Comparison of ENCODE assay signal across 9 cellular contexts in genomic region chr10:6211341-6212265, GRCh38. TPM values are rescaled to one million over a fixed set of nuclear protein-coding genes. Genes with fewer than 3 reads are reported as not detected.
DNase-seq lines count a peak whose midpoint lies in the region; FAIRE-seq and TF ChIP-seq lines count a peak whose summit lies in the region.
"Had no signal": no experiment of that assay in that cellular context is flagged by ENCODE, and none has a peak within 500 bp of the region (broad histone marks: within the 10 kb centered on the region; RNA-seq: fewer than 3 reads in every experiment).

No MANE protein-coding gene starts in this region.

- TF ChIP-seq CTCF in kidney (IDR thresholded peaks at IDR 0.05; ENCODE audit: borderline replicate concordance, extremely low read depth, insufficient read depth), result no peak

- peak overlapping the region in 1 of 2 donors; percentile 51 for H3K9ac ChIP-seq in kidney (ENCODE audit: low read length in 2 of 2)
- peak overlapping the region in 2 of 3 donors; percentile 27 to 35 for H3K9ac ChIP-seq in skeletal muscle tissue (ENCODE audit: low read depth in 1 of 3, low read length in 3 of 3)

- H3K27ac ChIP-seq in cingulate gyrus (ENCODE audit: low read depth, low read length) (peak overlapping the region; percentile 24), kidney (ENCODE audit: low read depth in 2 of 2, low read length in 2 of 2) (peak overlapping the region in 1 of 2 donors; percentile 37), skeletal muscle tissue (ENCODE audit: low read depth, low read length) (peak overlapping the region; percentile 16)

- H3K4me1 ChIP-seq in kidney (ENCODE audit: control insufficient read depth in 1 of 2, insufficient read depth in 1 of 2, low read depth in 1 of 2, low read length in 2 of 2) (peaks cover 0 to 11% of the 10 kb centered on the region in 2 donors), skeletal muscle tissue (ENCODE audit: control insufficient read depth in 3 of 3, insufficient read depth in 3 of 3, low read length in 3 of 3) (peaks cover 22 to 39% (median 35%) of the 10 kb centered on the region in 3 donors)

- H3K27me3 ChIP-seq in H7 (ENCODE audit: control insufficient read depth, insufficient read depth, low read length) (no peaks in the 10 kb centered on the region), skeletal muscle tissue (ENCODE audit: control insufficient read depth in 3 of 3, insufficient read depth in 3 of 3, low read length in 3 of 3) (no peaks in the 10 kb centered on the region)

- H3K4me3 ChIP-seq in H7 (ENCODE audit: insufficient read depth, low read depth, low read length) (no peak overlapping the region), kidney (ENCODE audit: low read length in 2 of 2) (peak overlapping the region in 1 of 2 donors; percentile 35), skeletal muscle tissue (ENCODE audit: low read length in 3 of 3) (peak overlapping the region in 1 of 3 donors; percentile 13)

- H3K36me3 ChIP-seq in H7 (replicated peaks; ENCODE audit: control insufficient read depth, insufficient read depth, low read length) (peaks cover 5% of the 10 kb centered on the region), kidney (ENCODE audit: control insufficient read depth in 1 of 2, insufficient read depth in 2 of 2, low read length in 2 of 2) (peaks cover 7 to 11% of the 10 kb centered on the region in 2 donors), skeletal muscle tissue (ENCODE audit: control insufficient read depth in 3 of 3, insufficient read depth in 3 of 3, low read length in 3 of 3) (peaks cover 31 to 36% (median 32%) of the 10 kb centered on the region in 3 donors)

- FAIRE-seq in kidney (lab: Jason Lieb, UNC), result no peak

- intact Hi-C loops in kidney (cut with DNase I), result no loop called here

- peak; percentile 72 for DNase-seq in H7
- peak; percentile 80 for DNase-seq in kidney
- no peak for DNase-seq in HuH-7.5 (ENCODE audit: low spot score)
- DNase-seq in NCI-H2081 (lab: John Stamatoyannopoulos, UW), result no peak
- DNase-seq in GM19238 (ENCODE audit: insufficient read length, low spot score), result no peak
- DNase-seq in DMS114 treated with DMSO at 0.1 percent for 48 hours (lab: John Stamatoyannopoulos, UW; ENCODE audit: unreplicated experiment), result no peak
- DNase-seq: effector CD4-positive, alpha-beta T cell had no signal

- no peaks in the 10 kb centered on the region for H3K9me3 ChIP-seq in kidney (ENCODE audit: control insufficient read depth in 1 of 2, low read length in 2 of 2)
- H3K9me3 ChIP-seq in skeletal muscle tissue (ENCODE audit: control insufficient read depth in 3 of 3, low read length in 3 of 3), result no peaks in the 10 kb centered on the region

RNA-seq across cellular contexts. Expression of gene PFKFB3, which starts 8.9 kb away (rescaled TPM):
- 14.6 and 20.1 TPM in 2 replicates for total RNA-seq in H7 (2014; rRNA removed; shearing (Covaris generic))
- 141 TPM for total RNA-seq in kidney
- polyA plus RNA-seq in kidney (ENCODE audit: insufficient read depth, low read depth, low replicate concordance), result 34.9 TPM
- 9.9 TPM for total RNA-seq in skeletal muscle tissue

Comparison
In these comparisons a context has a peak if more than half of its experiments do, and no peak if none do; other contexts are left out.
1. DNase-seq: peak in H7 (single experiment) and kidney (single experiment); none in HuH-7.5 (single experiment), NCI-H2081 (0 of 2), GM19238 (single experiment) and DMS114 treated with DMSO at 0.1 percent for 48 hours (single experiment).